In genomic region chr10:43076311-43076875, GRCh38 we compare ENCODE assay signal across 9 cellular contexts. TPM values are rescaled to one million over a fixed set of nuclear protein-coding genes. Genes with fewer than 3 reads are reported as not detected.
DNase-seq lines count a peak whose midpoint lies in the region; ATAC-seq and TF ChIP-seq lines count a peak whose summit lies in the region.
"Had no signal": no experiment of that assay in that cellular context is flagged by ENCODE, and none has a peak within 500 bp of the region (broad histone marks: within the 10 kb centered on the region; RNA-seq: fewer than 3 reads in every experiment).

No MANE protein-coding gene starts in this region.

- H3K9me3 ChIP-seq in NT2/D1 (ENCODE audit: insufficient read depth, low read length) (no peaks in the 10 kb centered on the region), prostate gland (no peaks in the 10 kb centered on the region)

- H3K4me1 ChIP-seq in NT2/D1 (ENCODE audit: insufficient read depth, insufficient read length) = peaks cover 11% of the 10 kb centered on the region
- H3K4me1 ChIP-seq in foreskin keratinocyte = no peaks in the 10 kb centered on the region
- H3K4me1 ChIP-seq in prostate gland (replicated peaks) = no peaks in the 10 kb centered on the region

- no peak for TF ChIP-seq CTCF in GM13977 (IDR thresholded peaks at IDR 0.05; ENCODE audit: extremely low read depth, insufficient read depth, missing control alignments)
- TF ChIP-seq CTCF in foreskin keratinocyte (conservative IDR thresholded peaks at IDR 0.05) = peak; percentile 25
- no peak for TF ChIP-seq CTCF in prostate gland (IDR thresholded peaks at IDR 0.05)
- no peak for TF ChIP-seq CTCF in GM13976 (IDR thresholded peaks at IDR 0.05; ENCODE audit: borderline replicate concordance, control extremely low read depth, extremely low read depth, insufficient read depth, missing control alignments)

- H3K27me3 ChIP-seq in NT2/D1 (ENCODE audit: insufficient read depth, insufficient read length) = peaks cover 30% of the 10 kb centered on the region
- H3K27me3 ChIP-seq in foreskin keratinocyte = peaks cover 34% of the 10 kb centered on the region
- H3K27me3 ChIP-seq in prostate gland (replicated peaks; ENCODE audit: insufficient read depth) = peaks cover 7% of the 10 kb centered on the region

- H3K4me3 ChIP-seq in NT2/D1 (ENCODE audit: insufficient read length, low read depth) = peak overlapping the region; percentile 67
- H3K4me3 ChIP-seq in prostate gland = peak overlapping the region; percentile 38 to 49

- TF ChIP-seq POLR2A in prostate gland (IDR thresholded peaks at IDR 0.05) = no peak

- H3K27ac ChIP-seq in foreskin keratinocyte (no peak overlapping the region), prostate gland (no peak overlapping the region)

- DNase-seq in GM13977 (ENCODE audit: low spot score) (peak; percentile 34), NT2/D1 (ENCODE audit: low read depth, low spot score) (no peak), foreskin keratinocyte (peak in 1 of 2 donors; percentile 36), prostate gland (ENCODE audit: low spot score) (no peak), NCI-H510A treated with DMSO at 0.1 percent for 48 hours (lab: John Stamatoyannopoulos, UW) (no peak), RKO (ENCODE audit: low spot score) (no peak), C1 segment of cervical spinal cord (lab: John Stamatoyannopoulos, UW) (no peak), GM13976 (ENCODE audit: low spot score) (no peak)
- DNase-seq: MV-4-11 had no signal

- in situ Hi-C loops in GM13977 (cut with MboI; ENCODE audit: low pct_unique_long_range_greater_than_20kb, low sequenced_read_pairs, unreplicated experiment) (no loop called here), GM13976 (cut with MboI; ENCODE audit: low sequenced_read_pairs, unreplicated experiment) (no loop called here)

- intact Hi-C loops in prostate gland (cut with DNase I) = no loop called here

- H3K9ac ChIP-seq in NT2/D1 (ENCODE audit: insufficient read length, low read depth) = peak overlapping the region; percentile 24

- 5% methylated on average over 35 of the region's 45 CpGs for WGBS in prostate gland

- H3K36me3 ChIP-seq in NT2/D1 (ENCODE audit: insufficient read depth, insufficient read length, low read length) (no peaks in the 10 kb centered on the region), prostate gland (no peaks in the 10 kb centered on the region)

- peak; percentile 24 for ATAC-seq in foreskin keratinocyte

RNA-seq across cellular contexts. Expression of gene RET, which starts 0.5 kb away (rescaled TPM):
- total RNA-seq in foreskin keratinocyte = 1.2 and 1.3 TPM in 2 replicates
- polyA plus RNA-seq in foreskin keratinocyte = 0.82 and 0.87 TPM in 2 replicates
- total RNA-seq in prostate gland = 1 to 10 TPM; 3.6 to 8.7 TPM
